Comparison of ENCODE assay signal across 1 cellular context in genomic region chr1:42176902-42177519, GRCh38.
TF ChIP-seq lines count a peak whose summit lies in the region.

No MANE protein-coding gene starts in this region.

TF ChIP-seq in HEK293, 187 proteins besides CTCF, POLR2A, EP300 and RAD21 (continued from another document):
- TF ChIP-seq ZNF362 (tag by site-specific recombination; IDR thresholded peaks at IDR 0.05): no peak
